In the genomic region with DNA sequence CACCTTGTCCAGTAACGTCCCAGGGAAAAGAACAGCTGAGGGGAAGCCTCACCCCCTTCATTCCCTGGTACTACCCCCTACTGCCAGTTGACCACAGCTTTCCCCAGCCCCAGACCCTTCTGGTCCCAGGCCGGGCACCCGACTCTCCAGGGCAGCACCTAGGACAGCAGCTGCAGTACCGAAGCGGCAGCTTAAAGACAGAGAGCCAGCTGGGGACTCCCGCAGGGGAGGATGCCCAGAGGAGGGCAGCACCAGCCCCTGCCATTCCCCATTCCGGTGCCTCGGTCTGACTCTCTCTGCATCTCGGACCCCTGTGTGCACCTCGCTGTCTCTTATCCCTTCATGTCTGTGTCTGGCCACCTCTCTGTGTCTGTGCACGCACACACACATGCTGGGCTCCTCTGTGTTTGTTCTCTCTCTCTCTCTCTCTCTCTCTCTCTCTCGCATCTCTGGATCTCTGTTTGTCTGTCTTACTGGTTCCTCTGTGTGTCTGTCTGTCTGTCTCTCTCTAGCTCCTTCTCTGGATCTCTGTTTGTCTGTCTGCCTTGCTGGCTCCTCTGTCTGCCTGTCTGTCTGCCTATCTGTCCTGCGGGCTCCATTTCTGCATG, we compare ENCODE assay signal across 9 cellular contexts. TPM values are rescaled to one million over a fixed set of nuclear protein-coding genes. Genes with fewer than 3 reads are reported as not detected.
DNase-seq lines count a peak whose midpoint lies in the region; ATAC-seq, FAIRE-seq and TF ChIP-seq lines count a peak whose summit lies in the region.
"Had no signal": no experiment of that assay in that cellular context is flagged by ENCODE, and none has a peak within 500 bp of the region (broad histone marks: within the 10 kb centered on the region; RNA-seq: fewer than 3 reads in every experiment).

No MANE protein-coding gene starts in this region.

- H3K4me3 ChIP-seq in GM06990 (replicated peaks; ENCODE audit: low read depth, low read length) (no peak overlapping the region), suprapubic skin (no peak overlapping the region)

- H3K36me3 ChIP-seq in GM06990 (ENCODE audit: control insufficient read depth, insufficient read depth, low read length), result no peaks in the 10 kb centered on the region
- H3K36me3 ChIP-seq in suprapubic skin, result no peaks in the 10 kb centered on the region

- H3K36me3 Mint-ChIP-seq in activated naive CD4-positive, alpha-beta T cell treated with anti-CD3 and anti-CD28 coated beads, Interleukin-2, amount 10 ng/mL, durations not matched to agents 7 days and 5 days, result peaks cover 50% of the 10 kb centered on the region

- FAIRE-seq in GM12891 (lab: Jason Lieb, UNC), result no peak

- no peak for TF ChIP-seq EP300 in suprapubic skin (IDR thresholded peaks at IDR 0.05)

- WGBS in suprapubic skin, result 13% methylated on average over 11 of the region's 13 CpGs

- peak overlapping the region; percentile 87 for H3K27ac Mint-ChIP-seq in activated naive CD4-positive, alpha-beta T cell treated with anti-CD3 and anti-CD28 coated beads, Interleukin-2, amount 10 ng/mL, durations not matched to agents 7 days and 5 days
- H3K27ac Mint-ChIP-seq: activated B cell treated with CpG ODN at 0.5 μM for 24 hours had no signal

- no peaks in the 10 kb centered on the region for H3K9me3 ChIP-seq in suprapubic skin

- TF ChIP-seq CTCF in GM06990 (IDR thresholded peaks at IDR 0.05; ENCODE audit: insufficient read depth, low read length, poor library complexity, severe bottlenecking), result peak; percentile 44
- TF ChIP-seq CTCF in suprapubic skin (IDR thresholded peaks at IDR 0.05), result peak in 1 of 2 donors; percentile 15

- H3K4me1 Mint-ChIP-seq in activated naive CD4-positive, alpha-beta T cell treated with anti-CD3 and anti-CD28 coated beads, Interleukin-2, amount 10 ng/mL, durations not matched to agents 7 days and 5 days, result peaks cover 99% of the 10 kb centered on the region
- H3K4me1 Mint-ChIP-seq: activated B cell treated with CpG ODN at 0.5 μM for 24 hours had no signal

- H3K4me3 Mint-ChIP-seq in activated naive CD4-positive, alpha-beta T cell treated with anti-CD3 and anti-CD28 coated beads, Interleukin-2, amount 10 ng/mL, durations not matched to agents 7 days and 5 days, result peak overlapping the region; percentile 86
- H3K4me3 Mint-ChIP-seq: activated B cell treated with CpG ODN at 0.5 μM for 24 hours had no signal

- CTCF ChIA-PET in activated naive CD4-positive, alpha-beta T cell treated with anti-CD3 and anti-CD28 coated beads, Interleukin-2, amount 10 ng/mL, durations not matched to agents 7 days and 5 days (lab: Charles Lee), result interaction anchor here (0.7 to 4.1 kb wide), 22 partner anchors 9 to 170 kb away, joined by 3 to 31 read pairs (median 4); partner anchors contain the start of gene IGSF9B

- H3K4me1 ChIP-seq in suprapubic skin, result peaks cover 57% of the 10 kb centered on the region

- H3K27ac ChIP-seq in suprapubic skin, result no peak overlapping the region

- no peaks in the 10 kb centered on the region for H3K9me3 Mint-ChIP-seq in activated naive CD4-positive, alpha-beta T cell treated with anti-CD3 and anti-CD28 coated beads, Interleukin-2, amount 10 ng/mL, durations not matched to agents 7 days and 5 days
- H3K9me3 Mint-ChIP-seq: activated B cell treated with CpG ODN at 0.5 μM for 24 hours had no signal

- peak; percentile 65 for ATAC-seq in HG03342 (IDR thresholded peaks at IDR 0.05; ENCODE audit: unreplicated experiment)
- ATAC-seq in left cardiac atrium, result peak; percentile 31 to 51

- no peaks in the 10 kb centered on the region for H3K27me3 Mint-ChIP-seq in activated naive CD4-positive, alpha-beta T cell treated with anti-CD3 and anti-CD28 coated beads, Interleukin-2, amount 10 ng/mL, durations not matched to agents 7 days and 5 days

- TF ChIP-seq POLR2A in suprapubic skin (IDR thresholded peaks at IDR 0.05), result no peak
- no peak for TF ChIP-seq POLR2A in GM12891 (IDR thresholded peaks at IDR 0.05; ENCODE audit: low read depth, low read length)

- DNase-seq in GM06990 (ENCODE audit: extremely low read depth, insufficient read length), result peak; percentile 45
- peak; percentile 62 for DNase-seq in RPMI7951 (ENCODE audit: low read depth)
- DNase-seq in activated naive CD4-positive, alpha-beta T cell treated with anti-CD3 and anti-CD28 coated beads, Interleukin-2, amount 10 ng/mL, durations not matched to agents 7 days and 5 days, result peak; percentile 86
- DNase-seq in left cardiac atrium, result peak; percentile 70
- peak; percentile 49 for DNase-seq in stimulated activated CD4-positive, alpha-beta T cell treated with anti-CD3 and anti-CD28 coated beads, Interleukin-12 subunit alpha, Interleukin-12 subunit beta, amount 100 ng/mL, for 4 hours
- no peak for DNase-seq in suprapubic skin (ENCODE audit: low spot score in 2 of 2)
- DNase-seq in GM12891 (ENCODE audit: insufficient read length, low spot score), result no peak
- DNase-seq: activated B cell treated with CpG ODN at 0.5 μM for 24 hours had no signal

- intact Hi-C loops in left cardiac atrium (cut with DNase I), result no loop called here

- H3K27me3 ChIP-seq in GM06990 (replicated peaks; ENCODE audit: control insufficient read depth, insufficient read depth, low read length) (peaks cover 2% of the 10 kb centered on the region), suprapubic skin (peaks cover 31% of the 10 kb centered on the region)

TF ChIP-seq in GM12891, 5 proteins besides CTCF, POLR2A, EP300 and RAD21:
- no peak for TF ChIP-seq POU2F2 (IDR thresholded peaks at IDR 0.05; ENCODE audit: low read depth, low read length)

RNA-seq across cellular contexts. Expression of gene IGSF9B, which starts 9.4 kb away (rescaled TPM):
- 0.10 and 0.96 TPM in 2 replicates for total RNA-seq in RPMI7951 (2014; rRNA removed; shearing (Covaris generic))
- 10 to 100 TPM; 33.3 to 40.0 TPM for total RNA-seq in left cardiac atrium
- 10 to 100 TPM in 1 of 4 donors, 1 to 10 TPM in 3; 6.6 to 15.0 (median 9.5) TPM for total RNA-seq in suprapubic skin
- polyA plus RNA-seq in GM12891 (2012; ENCODE audit: low read depth, missing spikeins), result 1.6 TPM

Comparison
In these comparisons a context has a peak if more than half of its experiments do, and no peak if none do; other contexts are left out.
1. DNase-seq: peak in GM06990 (single experiment), RPMI7951 (single experiment), activated naive CD4-positive, alpha-beta T cell treated with anti-CD3 and anti-CD28 coated beads, Interleukin-2, amount 10 ng/mL, durations not matched to agents 7 days and 5 days (single experiment), left cardiac atrium (single experiment) and stimulated activated CD4-positive, alpha-beta T cell treated with anti-CD3 and anti-CD28 coated beads, Interleukin-12 subunit alpha, Interleukin-12 subunit beta, amount 100 ng/mL, for 4 hours (single experiment); none in suprapubic skin (0 of 2) and GM12891 (single experiment).